14 cellular contexts compared by ENCODE assay signal in the genomic region with DNA sequence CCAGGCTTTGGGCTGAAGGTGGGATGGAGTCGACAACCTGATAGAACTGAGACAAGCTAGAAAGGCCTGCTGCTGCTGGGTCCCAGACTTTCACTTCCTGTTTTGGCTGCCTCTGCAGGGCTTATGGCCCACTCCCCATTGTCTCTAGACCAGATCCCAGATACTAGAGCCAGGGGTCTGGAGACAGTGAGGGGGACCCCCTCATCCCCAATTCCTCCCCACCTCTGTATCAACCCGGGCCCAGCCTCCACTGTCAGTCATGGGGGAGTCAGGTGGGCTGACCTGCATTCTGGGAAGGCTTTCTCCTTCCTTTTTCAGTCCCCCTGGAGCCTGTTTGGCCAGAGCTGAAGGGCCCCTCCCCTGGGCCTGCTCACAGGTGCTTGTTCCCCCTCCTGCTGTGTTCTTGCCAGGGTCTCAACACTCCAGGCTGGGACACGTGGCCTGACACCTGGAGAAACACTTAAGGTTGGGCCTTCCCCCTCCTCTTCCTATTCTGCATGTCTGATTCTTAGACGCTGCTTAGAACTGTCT. TPM values are rescaled to one million over a fixed set of nuclear protein-coding genes. Genes with fewer than 3 reads are reported as not detected.
DNase-seq lines count a peak whose midpoint lies in the region; ATAC-seq and TF ChIP-seq lines count a peak whose summit lies in the region.
"Had no signal": no experiment of that assay in that cellular context is flagged by ENCODE, and none has a peak within 500 bp of the region (broad histone marks: within the 10 kb centered on the region; RNA-seq: fewer than 3 reads in every experiment).

No MANE protein-coding gene starts in this region.

- no peak for TF ChIP-seq POLR2A in Peyer's patch (IDR thresholded peaks at IDR 0.05)

- intact Hi-C loops in activated CD8-positive, alpha-beta T cell treated with anti-CD3 and anti-CD28 coated beads for 36 hours (cut with micrococcal nuclease) = no loop called here

- POLR2A ChIA-PET in activated CD8-positive, alpha-beta T cell treated with anti-CD3 and anti-CD28 coated beads, Interleukin-2, amount 10 ng/mL, durations not matched to agents 7 days and 5 days (lab: Charles Lee) = no interaction called here
- POLR2A ChIA-PET in activated CD8-positive, alpha-beta T cell treated with anti-CD3 and anti-CD28 coated beads for 36 hours (lab: Charles Lee) = interaction anchor here (0.6 kb wide), 1 partner anchor 44 kb away, joined by 3 read pairs; no protein-coding TSS in a partner anchor

- TF ChIP-seq CTCF in activated CD8-positive, alpha-beta T cell treated with anti-CD3 and anti-CD28 coated beads for 36 hours (IDR thresholded peaks at IDR 0.05) = no peak
- TF ChIP-seq CTCF in Peyer's patch (IDR thresholded peaks at IDR 0.05) = no peak

- H3K4me1 Mint-ChIP-seq in activated CD8-positive, alpha-beta T cell treated with anti-CD3 and anti-CD28 coated beads, Interleukin-2, amount 10 ng/mL, durations not matched to agents 7 days and 5 days (ENCODE audit: low read depth) = peaks cover 9% of the 10 kb centered on the region
- no peaks in the 10 kb centered on the region for H3K4me1 Mint-ChIP-seq in activated CD8-positive, alpha-beta T cell treated with anti-CD3 and anti-CD28 coated beads for 36 hours (ENCODE audit: low read depth)
- peaks cover 24% of the 10 kb centered on the region for H3K4me1 Mint-ChIP-seq in stimulated activated memory B cell treated with anti-CD40 and anti-IgM and Interleukin-4, amounts not matched to agents 10 μg/mL and 1 μg/mL and 100 μg/mL, for 72 hours

- peaks cover 8% of the 10 kb centered on the region for H3K36me3 Mint-ChIP-seq in activated CD8-positive, alpha-beta T cell treated with anti-CD3 and anti-CD28 coated beads, Interleukin-2, amount 10 ng/mL, durations not matched to agents 7 days and 5 days (ENCODE audit: low read depth)
- H3K36me3 Mint-ChIP-seq in activated CD8-positive, alpha-beta T cell treated with anti-CD3 and anti-CD28 coated beads for 36 hours (ENCODE audit: low read depth) = no peaks in the 10 kb centered on the region
- H3K36me3 Mint-ChIP-seq in stimulated activated memory B cell treated with anti-CD40 and anti-IgM and Interleukin-4, amounts not matched to agents 10 μg/mL and 1 μg/mL and 100 μg/mL, for 72 hours = peaks cover 11% of the 10 kb centered on the region

- H3K27me3 Mint-ChIP-seq in activated CD8-positive, alpha-beta T cell treated with anti-CD3 and anti-CD28 coated beads, Interleukin-2, amount 10 ng/mL, durations not matched to agents 7 days and 5 days (ENCODE audit: low read depth) = peaks cover 4% of the 10 kb centered on the region
- H3K27me3 Mint-ChIP-seq in activated CD8-positive, alpha-beta T cell treated with anti-CD3 and anti-CD28 coated beads for 36 hours = no peaks in the 10 kb centered on the region
- peaks cover 7% of the 10 kb centered on the region for H3K27me3 Mint-ChIP-seq in stimulated activated memory B cell treated with anti-CD40 and anti-IgM and Interleukin-4, amounts not matched to agents 10 μg/mL and 1 μg/mL and 100 μg/mL, for 72 hours

- no peak overlapping the region for H3K27ac ChIP-seq in Peyer's patch
- H3K27ac ChIP-seq: dorsolateral prefrontal cortex, tibial nerve had no signal

- no peak overlapping the region for H3K4me3 ChIP-seq in Peyer's patch
- H3K4me3 ChIP-seq: dorsolateral prefrontal cortex, tibial nerve had no signal

- no peaks in the 10 kb centered on the region for H3K4me1 ChIP-seq in Peyer's patch
- H3K4me1 ChIP-seq: tibial nerve had no signal

- peak overlapping the region; percentile 35 for H3K27ac Mint-ChIP-seq in activated CD8-positive, alpha-beta T cell treated with anti-CD3 and anti-CD28 coated beads, Interleukin-2, amount 10 ng/mL, durations not matched to agents 7 days and 5 days
- no peak overlapping the region for H3K27ac Mint-ChIP-seq in activated CD8-positive, alpha-beta T cell treated with anti-CD3 and anti-CD28 coated beads for 36 hours
- H3K27ac Mint-ChIP-seq in stimulated activated memory B cell treated with anti-CD40 and anti-IgM and Interleukin-4, amounts not matched to agents 10 μg/mL and 1 μg/mL and 100 μg/mL, for 72 hours = peak overlapping the region; percentile 51

- H3K9me3 ChIP-seq in Peyer's patch = no peaks in the 10 kb centered on the region
- H3K9me3 ChIP-seq: tibial nerve had no signal

- ATAC-seq in activated CD8-positive, alpha-beta T cell treated with anti-CD3 and anti-CD28 coated beads, Interleukin-2, amount 10 ng/mL, durations not matched to agents 7 days and 5 days = no peak
- ATAC-seq in activated CD8-positive, alpha-beta T cell treated with anti-CD3 and anti-CD28 coated beads for 36 hours = no peak
- ATAC-seq in HG03159 (IDR thresholded peaks at IDR 0.05; ENCODE audit: unreplicated experiment) = peak; percentile 68
- ATAC-seq in stimulated activated memory B cell treated with anti-CD40 and anti-IgM and Interleukin-4, amounts not matched to agents 10 μg/mL and 1 μg/mL and 100 μg/mL, for 72 hours = peak; percentile 81
- ATAC-seq in GM19467 (IDR thresholded peaks at IDR 0.05; ENCODE audit: unreplicated experiment) = no peak

- CTCF ChIA-PET in activated CD8-positive, alpha-beta T cell treated with anti-CD3 and anti-CD28 coated beads, Interleukin-2, amount 10 ng/mL, durations not matched to agents 7 days and 5 days (lab: Charles Lee) = interaction anchor here (2.0 to 4.5 kb wide), 2 partner anchors 27 to 38 kb away, joined by 6 to 18 read pairs; no protein-coding TSS in a partner anchor
- CTCF ChIA-PET in activated CD8-positive, alpha-beta T cell treated with anti-CD3 and anti-CD28 coated beads for 36 hours (lab: Charles Lee) = interaction anchor here (3.7 kb wide), 1 partner anchor 27 kb away, joined by 27 read pairs; no protein-coding TSS in a partner anchor

- peaks cover 0 to 10% (median 0%) of the 10 kb centered on the region in 3 donors for H3K36me3 ChIP-seq in Peyer's patch

- H3K9me3 Mint-ChIP-seq in activated CD8-positive, alpha-beta T cell treated with anti-CD3 and anti-CD28 coated beads, Interleukin-2, amount 10 ng/mL, durations not matched to agents 7 days and 5 days (ENCODE audit: insufficient read depth) = no peaks in the 10 kb centered on the region
- no peaks in the 10 kb centered on the region for H3K9me3 Mint-ChIP-seq in activated CD8-positive, alpha-beta T cell treated with anti-CD3 and anti-CD28 coated beads for 36 hours
- H3K9me3 Mint-ChIP-seq in stimulated activated memory B cell treated with anti-CD40 and anti-IgM and Interleukin-4, amounts not matched to agents 10 μg/mL and 1 μg/mL and 100 μg/mL, for 72 hours = no peaks in the 10 kb centered on the region

- H3K27me3 ChIP-seq in Peyer's patch = no peaks in the 10 kb centered on the region

- H3K4me3 Mint-ChIP-seq in activated CD8-positive, alpha-beta T cell treated with anti-CD3 and anti-CD28 coated beads, Interleukin-2, amount 10 ng/mL, durations not matched to agents 7 days and 5 days = no peak overlapping the region
- H3K4me3 Mint-ChIP-seq in activated CD8-positive, alpha-beta T cell treated with anti-CD3 and anti-CD28 coated beads for 36 hours = no peak overlapping the region
- no peak overlapping the region for H3K4me3 Mint-ChIP-seq in stimulated activated memory B cell treated with anti-CD40 and anti-IgM and Interleukin-4, amounts not matched to agents 10 μg/mL and 1 μg/mL and 100 μg/mL, for 72 hours

- no peak for DNase-seq in activated CD8-positive, alpha-beta T cell treated with anti-CD3 and anti-CD28 coated beads, Interleukin-2, amount 10 ng/mL, durations not matched to agents 7 days and 5 days
- DNase-seq in activated CD8-positive, alpha-beta T cell treated with anti-CD3 and anti-CD28 coated beads for 36 hours = no peak
- DNase-seq in Peyer's patch (peak in 2 of 3 donors; percentile 32 to 49), DMS114 treated with DMSO at 0.1 percent for 48 hours (lab: John Stamatoyannopoulos, UW; ENCODE audit: unreplicated experiment) (no peak)
- no peak for DNase-seq in stimulated activated CD4-positive, alpha-beta T cell treated with anti-CD3 and anti-CD28 coated beads, Interleukin-4, amount 100 ng/mL, for 1 hour
- DNase-seq: DMS53, dorsolateral prefrontal cortex had no signal

RNA-seq across cellular contexts. Expression of a gene that starts 18.0 kb away (rescaled TPM):
- total RNA-seq in activated CD8-positive, alpha-beta T cell treated with anti-CD3 and anti-CD28 coated beads, Interleukin-2, amount 10 ng/mL, durations not matched to agents 7 days and 5 days = not detected
- not detected for total RNA-seq in activated CD8-positive, alpha-beta T cell treated with anti-CD3 and anti-CD28 coated beads for 36 hours
- total RNA-seq in Peyer's patch = not detected
- total RNA-seq: astrocyte, fibroblast of villous mesenchyme, myocyte, tibial nerve had no signal

RNA-seq across cellular contexts. Expression of a gene that starts 20.6 kb away (rescaled TPM):
- total RNA-seq in activated CD8-positive, alpha-beta T cell treated with anti-CD3 and anti-CD28 coated beads, Interleukin-2, amount 10 ng/mL, durations not matched to agents 7 days and 5 days = 10 to 100 TPM; 38.2 to 40.2 TPM
- 10 to 100 TPM; 47.7 to 47.9 TPM for total RNA-seq in activated CD8-positive, alpha-beta T cell treated with anti-CD3 and anti-CD28 coated beads for 36 hours
- total RNA-seq in Peyer's patch = 10 to 100 TPM; 10.7 to 25.8 (median 20.2) TPM

Comparison
In these comparisons a context has a peak if more than half of its experiments do, and no peak if none do; other contexts are left out.
1. ATAC-seq: peak in HG03159 (single experiment) and stimulated activated memory B cell treated with anti-CD40 and anti-IgM and Interleukin-4, amounts not matched to agents 10 μg/mL and 1 μg/mL and 100 μg/mL, for 72 hours (single experiment); none in activated CD8-positive, alpha-beta T cell treated with anti-CD3 and anti-CD28 coated beads, Interleukin-2, amount 10 ng/mL, durations not matched to agents 7 days and 5 days (single experiment), activated CD8-positive, alpha-beta T cell treated with anti-CD3 and anti-CD28 coated beads for 36 hours (single experiment) and GM19467 (single experiment).
2. DNase-seq: peak in Peyer's patch (2 of 3); none in activated CD8-positive, alpha-beta T cell treated with anti-CD3 and anti-CD28 coated beads, Interleukin-2, amount 10 ng/mL, durations not matched to agents 7 days and 5 days (single experiment), activated CD8-positive, alpha-beta T cell treated with anti-CD3 and anti-CD28 coated beads for 36 hours (single experiment), stimulated activated CD4-positive, alpha-beta T cell treated with anti-CD3 and anti-CD28 coated beads, Interleukin-4, amount 100 ng/mL, for 1 hour (single experiment) and DMS114 treated with DMSO at 0.1 percent for 48 hours (single experiment).